19 cellular contexts compared by ENCODE assay signal in genomic region chr4:53572595-53572994, GRCh38.
"Had no signal": no experiment of that assay in that cellular context is flagged by ENCODE, and none has a peak within 500 bp of the region (broad histone marks: within the 10 kb centered on the region; RNA-seq: fewer than 3 reads in every experiment).

No MANE protein-coding gene starts in this region.

- H3K9ac ChIP-seq: SK-N-SH had no signal

- FAIRE-seq: RCC 7860 had no signal

- DNase-seq: Karpas-422, KG1, MM.1S, NCI-H1092 treated with DMSO at 0.1 percent for 48 hours, NCI-H1436, NCI-H187, NCI-H2029, NCI-H2081 treated with DMSO at 0.1 percent for 48 hours, NCI-H2171, NCI-H226, NCI-H446, NCI-H510A, NCI-H524 treated with DMSO at 0.1 percent for 48 hours, NCI-H774, Right ventricle myocardium superior, RPMI8226, SIG-M5, SK-N-SH had no signal

- H3K4me2 ChIP-seq: SK-N-SH had no signal

- H3K9me2 ChIP-seq: SK-N-SH had no signal

- H3K9me3 ChIP-seq: SK-N-SH had no signal
